Comparison of ENCODE assay signal across 8 cellular contexts in the genomic region with DNA sequence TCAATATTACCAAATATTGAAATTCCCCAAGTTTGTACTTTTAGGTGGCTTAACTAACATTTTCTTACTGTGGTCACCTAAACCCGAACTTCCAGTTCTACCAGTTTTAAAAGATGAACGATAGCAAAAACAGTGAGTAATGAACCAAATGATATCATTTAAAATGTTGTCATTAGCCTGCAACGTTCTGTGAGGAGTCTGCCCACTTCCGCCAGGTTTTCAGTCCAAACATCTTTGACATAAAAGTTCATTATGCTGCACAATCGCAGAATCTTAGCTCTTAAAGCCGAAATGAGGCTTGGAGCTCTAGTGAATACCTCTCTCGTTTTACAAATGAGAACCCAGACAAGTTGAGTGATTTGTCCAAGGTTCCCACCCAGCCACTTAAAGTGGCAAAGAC. TPM values are rescaled to one million over a fixed set of nuclear protein-coding genes. Genes with fewer than 3 reads are reported as not detected.
DNase-seq lines count a peak whose midpoint lies in the region; ATAC-seq and TF ChIP-seq lines count a peak whose summit lies in the region.

No MANE protein-coding gene starts in this region.

- intact Hi-C loops in PC-9 (cut with micrococcal nuclease; ENCODE audit: unreplicated experiment): loop anchor here (10.0 kb wide), 1 partner anchor 340 kb away; no protein-coding TSS in a partner anchor

- peak overlapping the region; percentile 94 for H3K4me3 Mint-ChIP-seq in neural progenitor cell

- H2AFZ ChIP-seq in PC-9: peak overlapping the region; percentile 81; the same call in 1 of the 2 replicates
- no peak overlapping the region for H2AFZ ChIP-seq in neural progenitor cell (replicated peaks)

- H3K9me3 ChIP-seq in PC-9 (ENCODE audit: insufficient read depth, low read depth) (no peaks in the 10 kb centered on the region), endocrine pancreas (ENCODE audit: control insufficient read depth, low read length) (no peaks in the 10 kb centered on the region), neural progenitor cell (ENCODE audit: low read depth) (no peaks in the 10 kb centered on the region)

- TSS peak; percentile 95 for BruUV-seq in PC-9 (replicated peaks; lab: Mats Ljungman, UMichigan)

- no peaks in the 10 kb centered on the region for H3K36me3 Mint-ChIP-seq in neural progenitor cell

- H3K9me2 ChIP-seq in PC-9 (ENCODE audit: insufficient read depth): no peaks in the 10 kb centered on the region

- POLR2A ChIA-PET in GM10248 (lab: Yijun Ruan, JAX): no interaction called here
- POLR2A ChIA-PET in PC-9 (lab: Charles Lee; ENCODE audit: unreplicated experiment): interaction anchor here (0.6 kb wide), 1 partner anchor 462 kb away, joined by 3 read pairs; the partner anchor contains the start of gene FANCB

- H3K4me1 Mint-ChIP-seq in neural progenitor cell: peaks cover 22% of the 10 kb centered on the region

- no peaks in the 10 kb centered on the region for H4K20me1 ChIP-seq in PC-9 (ENCODE audit: insufficient read depth)
- no peaks in the 10 kb centered on the region for H4K20me1 ChIP-seq in neural progenitor cell (ENCODE audit: low read depth)

- CTCF ChIA-PET in GM10248 (lab: Yijun Ruan, JAX): no interaction called here
- CTCF ChIA-PET in PC-9 (lab: Charles Lee): no interaction called here

- peaks cover 13% of the 10 kb centered on the region for H3K4me1 ChIP-seq in PC-9 (replicated peaks; ENCODE audit: insufficient read depth)
- no peaks in the 10 kb centered on the region for H3K4me1 ChIP-seq in endocrine pancreas (ENCODE audit: control insufficient read depth, insufficient read depth, low read length)
- peaks cover 1% of the 10 kb centered on the region for H3K4me1 ChIP-seq in neural progenitor cell

- H3F3A ChIP-seq in PC-9 (ENCODE audit: insufficient read depth, low read depth) (peaks cover 23% of the 10 kb centered on the region; the same call in 1 of the 2 replicates), neural progenitor cell (ENCODE audit: low read depth) (no peaks in the 10 kb centered on the region)

- H3K79me2 ChIP-seq in PC-9 (ENCODE audit: low read depth): peaks cover 20% of the 10 kb centered on the region
- H3K79me2 ChIP-seq in neural progenitor cell (ENCODE audit: low read depth): peaks cover 18% of the 10 kb centered on the region

- H3K27ac ChIP-seq in PC-9: peak overlapping the region; percentile 89
- H3K27ac ChIP-seq in neural progenitor cell: no peak overlapping the region

- H3K9me3 Mint-ChIP-seq in neural progenitor cell: no peaks in the 10 kb centered on the region

- H3K36me3 ChIP-seq in PC-9 (ENCODE audit: low read depth) (no peaks in the 10 kb centered on the region), endocrine pancreas (ENCODE audit: control insufficient read depth, insufficient read depth, low read length) (no peaks in the 10 kb centered on the region), neural progenitor cell (no peaks in the 10 kb centered on the region)

- peak overlapping the region; percentile 82 for H3K4me3 ChIP-seq in PC-9
- H3K4me3 ChIP-seq in endocrine pancreas (ENCODE audit: control insufficient read depth, insufficient read depth, low read length): peak overlapping the region; percentile 87
- H3K4me3 ChIP-seq in neural progenitor cell: peak overlapping the region; percentile 59

- ATAC-seq in GM19455 (IDR thresholded peaks at IDR 0.05; ENCODE audit: unreplicated experiment) (no peak), GM18502 (IDR thresholded peaks at IDR 0.05; ENCODE audit: poor library complexity, unreplicated experiment) (no peak)

- H3K9ac ChIP-seq in endocrine pancreas (ENCODE audit: control insufficient read depth, insufficient read depth, low read length) (peak overlapping the region; percentile 65), neural progenitor cell (peak overlapping the region; percentile 77)

- H3K27me3 ChIP-seq in PC-9 (ENCODE audit: insufficient read depth, low read depth) (no peaks in the 10 kb centered on the region), endocrine pancreas (ENCODE audit: control insufficient read depth, insufficient read depth, low read length) (no peaks in the 10 kb centered on the region), neural progenitor cell (peaks cover 33% of the 10 kb centered on the region)

- DNase-seq in GM10248 (ENCODE audit: extremely low spot score): peak; percentile 13
- peak; percentile 11 to 80 for DNase-seq in PC-9
- DNase-seq in neural progenitor cell (ENCODE audit: low spot score): no peak
- DNase-seq in globus pallidus (ENCODE audit: low spot score): no peak
- DNase-seq in UCSD-AML1 (lab: John Stamatoyannopoulos, UW; ENCODE audit: unreplicated experiment): no peak

- peak overlapping the region; percentile 86 for H3K27ac Mint-ChIP-seq in neural progenitor cell

- H3K27me3 Mint-ChIP-seq in neural progenitor cell (ENCODE audit: insufficient read depth, low read depth): peaks cover 2% of the 10 kb centered on the region

- H3K4me2 ChIP-seq in PC-9 (peak overlapping the region; percentile 95), neural progenitor cell (peak overlapping the region; percentile 72)

- TF ChIP-seq CTCF in GM10248 (IDR thresholded peaks at IDR 0.05; ENCODE audit: control extremely low read depth, extremely low read depth, low read depth, missing control alignments) (no peak), PC-9 (conservative IDR thresholded peaks at IDR 0.05) (no peak), neural progenitor cell (IDR thresholded peaks at IDR 0.05) (no peak)

RNA-seq across cellular contexts. Expression of gene PIGA, which starts 0.8 kb away (rescaled TPM):
- total RNA-seq in PC-9 (2021) (9.0 and 15.3 TPM in 2 replicates), neural progenitor cell (ENCODE audit: low replicate concordance) (17.2 and 23.9 TPM in 2 replicates)

RNA-seq across cellular contexts. Expression of gene ASB11, which starts 19.1 kb away (rescaled TPM):
- total RNA-seq in PC-9 (2021) (not detected in 2 replicates), neural progenitor cell (ENCODE audit: low replicate concordance) (not detected in 2 replicates)

RNA-seq across cellular contexts. Expression of gene VEGFD, which starts 49.7 kb away (rescaled TPM):
- 1.3 and 2.5 TPM in 2 replicates for total RNA-seq in PC-9 (2021)
- 0.46 TPM in 1 of 2 replicates, not detected in the other for total RNA-seq in neural progenitor cell (ENCODE audit: low replicate concordance)

Comparison
In these comparisons a context has a peak if more than half of its experiments do, and no peak if none do; other contexts are left out.
1. DNase-seq: peak in GM10248 (single experiment) and PC-9 (2 of 2); none in neural progenitor cell (single experiment), globus pallidus (single experiment) and UCSD-AML1 (single experiment).
2. Peak in every context shown above with its lines, with median percentiles within 50 percentile points of each other: H3K4me3 ChIP-seq.